ENCODE assay signal across 8 cellular contexts in the genomic region with DNA sequence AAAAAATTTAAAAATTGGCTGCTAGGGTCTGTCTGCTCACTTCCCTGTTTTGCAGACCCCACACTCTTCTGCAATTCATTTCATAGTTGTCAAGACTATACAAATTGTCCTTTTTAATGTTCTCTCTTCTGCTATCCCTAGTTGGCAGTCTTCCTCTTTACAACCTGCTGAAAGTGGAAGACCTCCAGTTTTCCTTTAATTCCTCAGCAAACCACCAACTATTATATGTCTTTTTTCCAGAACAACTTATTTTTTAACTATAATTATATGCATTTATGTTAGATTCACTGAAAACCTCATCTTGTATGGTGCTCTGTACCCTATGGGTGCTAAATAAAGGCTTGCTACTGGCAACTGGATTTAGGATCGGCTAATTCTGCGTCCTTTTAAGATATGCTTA. TPM values are rescaled to one million over a fixed set of nuclear protein-coding genes. Genes with fewer than 3 reads are reported as not detected.
A peak's percentile ranks its signal among the peaks of the same experiment; 100 is the strongest.
DNase-seq lines count a peak whose midpoint lies in the region; ATAC-seq, FAIRE-seq and TF ChIP-seq lines count a peak whose summit lies in the region.

No MANE protein-coding gene starts in this region.

- H3K4me3 ChIP-seq in A549, result peak overlapping the region; percentile 83

- no peaks in the 10 kb centered on the region for H3K27me3 ChIP-seq in H9 (ENCODE audit: insufficient read depth, low read length)

- H2BK15ac ChIP-seq in H9 (ENCODE audit: low read depth, low read length), result no peak overlapping the region

- no peak for FAIRE-seq in A549 (lab: Jason Lieb, UNC)

- no peaks in the 10 kb centered on the region for H3K23me2 ChIP-seq in H9 (ENCODE audit: insufficient read length, low read depth, low read length, poor library complexity, severe bottlenecking)

- no peaks in the 10 kb centered on the region for H4K20me1 ChIP-seq in H9 (ENCODE audit: control insufficient read depth, insufficient read depth, insufficient read length)

- no peak overlapping the region for H3K56ac ChIP-seq in H9 (ENCODE audit: insufficient read length, low read depth, low read length)

- H3T11ph ChIP-seq in H9 (ENCODE audit: low read length), result no peak overlapping the region

- no peak overlapping the region for H2BK120ac ChIP-seq in H9 (ENCODE audit: low read depth, low read length, poor library complexity, severe bottlenecking)

- H4K91ac ChIP-seq in H9 (ENCODE audit: insufficient read length, low read depth, low read length), result no peak overlapping the region

- H3K27ac Mint-ChIP-seq in H9 (peak overlapping the region in 1 of 3 experiments; percentile 14; a peak in 1 of 7 replicates), mesothelial cell of epicardium (peak overlapping the region; percentile 25)
- peak overlapping the region; percentile 99 for H3K27ac Mint-ChIP-seq in activated naive CD8-positive, alpha-beta T cell treated with anti-CD3 and anti-CD28 coated beads for 36 hours

- TF ChIP-seq CTCF in A549 (IDR thresholded peaks at IDR 0.05) (0 out of 3 replicates have a peak, but pooled peaks have one; percentile 6), H9 (conservative IDR thresholded peaks at IDR 0.05) (no peak), mesothelial cell of epicardium (IDR thresholded peaks at IDR 0.05; ENCODE audit: unreplicated experiment) (no peak)

- no peak for TF ChIP-seq EP300 in A549 (IDR thresholded peaks at IDR 0.05)

- no peaks in the 10 kb centered on the region for H3K9me3 ChIP-seq in A549
- H3K9me3 ChIP-seq in H9 (ENCODE audit: control insufficient read depth, low read depth, low read length), result no peaks in the 10 kb centered on the region

- peaks cover 8% of the 10 kb centered on the region for H3K4me1 ChIP-seq in A549
- H3K4me1 ChIP-seq in H9 (ENCODE audit: insufficient read depth, low read length), result no peaks in the 10 kb centered on the region

- no peak overlapping the region for H4K8ac ChIP-seq in H9 (replicated peaks; ENCODE audit: insufficient read length, low read depth, low read length)

- H3K79me1 ChIP-seq in H9 (ENCODE audit: insufficient read depth, low read depth, low read length, poor library complexity, severe bottlenecking), result no peaks in the 10 kb centered on the region

- WGBS in A549 (ENCODE audit: missing lambda C conversion rate), result 2% methylated on average over 2 of the region's 2 CpGs
- no CpG with 5 or more reads among the region's 2 CpGs for WGBS in H9 (ENCODE audit: extremely low coverage, insufficient read length, low lambda C conversion rate)

- H3K4ac ChIP-seq in H9 (ENCODE audit: low read depth, low read length), result no peak overlapping the region

- H3K4me1 Mint-ChIP-seq in H9, result peaks cover 2% of the 10 kb centered on the region in 2 experiments; a peak in 2 of 4 replicates
- peaks cover 37% of the 10 kb centered on the region for H3K4me1 Mint-ChIP-seq in activated naive CD8-positive, alpha-beta T cell treated with anti-CD3 and anti-CD28 coated beads for 36 hours
- peaks cover 5% of the 10 kb centered on the region for H3K4me1 Mint-ChIP-seq in mesothelial cell of epicardium

- H3K18ac ChIP-seq in H9 (ENCODE audit: insufficient read length, low read depth, low read length), result no peak overlapping the region

- no peak overlapping the region for H2BK12ac ChIP-seq in H9 (ENCODE audit: insufficient read length, low read depth, low read length)

- no peak overlapping the region for H2BK20ac ChIP-seq in H9 (ENCODE audit: low read depth, low read length, poor library complexity, severe bottlenecking)

- no peak overlapping the region for H3K9ac ChIP-seq in H9 (ENCODE audit: extremely low read depth, insufficient read length, low read length)

- H2BK5ac ChIP-seq in H9 (ENCODE audit: insufficient read length, low read length), result no peak overlapping the region

- H3K27me3 Mint-ChIP-seq in H9 (ENCODE audit: low read depth) (no peaks in the 10 kb centered on the region; the same call in 1 of the 2 replicates), mesothelial cell of epicardium (ENCODE audit: low read depth) (no peaks in the 10 kb centered on the region)
- no peaks in the 10 kb centered on the region for H3K27me3 Mint-ChIP-seq in activated naive CD8-positive, alpha-beta T cell treated with anti-CD3 and anti-CD28 coated beads for 36 hours

- TF ChIP-seq POLR2A in A549 (IDR thresholded peaks at IDR 0.05; ENCODE audit: low read length), result no peak

- CTCF ChIA-PET in A549 (lab: Yijun Ruan, JAX), result interaction anchor here (1.6 kb wide), 1 partner anchor 183 kb away, joined by 3 read pairs; no protein-coding TSS in a partner anchor

- no peaks in the 10 kb centered on the region for H3K79me2 ChIP-seq in H9 (ENCODE audit: insufficient read depth, low read length)

- peak overlapping the region; percentile 93 for H3K4me2 ChIP-seq in A549
- H3K4me2 ChIP-seq in H9 (ENCODE audit: insufficient read depth, insufficient read length, low read length), result peak overlapping the region; percentile 27

- H3K36me3 Mint-ChIP-seq in H9 (ENCODE audit: insufficient read depth in 1 of 3, low read depth in 3 of 3), result no peaks in the 10 kb centered on the region; a peak in 2 of 7 replicates
- H3K36me3 Mint-ChIP-seq in activated naive CD8-positive, alpha-beta T cell treated with anti-CD3 and anti-CD28 coated beads for 36 hours, result peaks cover 34% of the 10 kb centered on the region
- no peaks in the 10 kb centered on the region for H3K36me3 Mint-ChIP-seq in mesothelial cell of epicardium

- POLR2A ChIA-PET in A549 (lab: Yijun Ruan, JAX), result interaction anchor here (1.9 kb wide), 1 partner anchor 50 kb away, joined by 10 read pairs; a partner anchor contains a TSS

- H3K14ac ChIP-seq in H9 (ENCODE audit: insufficient read depth, low read length), result no peak overlapping the region

- TF ChIP-seq RAD21 in A549 (conservative IDR thresholded peaks at IDR 0.05 in 1 of 2, IDR thresholded peaks at IDR 0.05 in 1 of 2), result no peak

- no peak overlapping the region for H3K23ac ChIP-seq in H9 (ENCODE audit: insufficient read length, low read depth, low read length)

- H3K27ac ChIP-seq in A549 (peak overlapping the region; percentile 83 to 98), H9 (ENCODE audit: insufficient read length, low read depth, low read length) (no peak overlapping the region)

- H2AFZ ChIP-seq in H9 (ENCODE audit: low read length), result no peak overlapping the region

- H3K9me3 Mint-ChIP-seq in H9 (no peaks in the 10 kb centered on the region), mesothelial cell of epicardium (no peaks in the 10 kb centered on the region)
- H3K9me3 Mint-ChIP-seq in activated naive CD8-positive, alpha-beta T cell treated with anti-CD3 and anti-CD28 coated beads for 36 hours, result no peaks in the 10 kb centered on the region

- H3K4me3 Mint-ChIP-seq in H9 (peak overlapping the region; percentile 86 to 87; a peak in 4 of 5 replicates), mesothelial cell of epicardium (peak overlapping the region; percentile 90)
- H3K4me3 Mint-ChIP-seq in activated naive CD8-positive, alpha-beta T cell treated with anti-CD3 and anti-CD28 coated beads for 36 hours, result peak overlapping the region; percentile 97

- ATAC-seq in A549 (no peak), HG03159 (IDR thresholded peaks at IDR 0.05; ENCODE audit: unreplicated experiment) (no peak)

- DNase-seq in A549 (ENCODE audit: low read depth in 1 of 2, low spot score in 1 of 2), result no peak
- no peak for DNase-seq in H9
- no peak for DNase-seq in activated naive CD8-positive, alpha-beta T cell treated with anti-CD3 and anti-CD28 coated beads for 36 hours
- DNase-seq in mesothelial cell of epicardium (ENCODE audit: low spot score in 2 of 2, unreplicated experiment in 2 of 2), result no peak
- DNase-seq in NCI-H146 (lab: John Stamatoyannopoulos, UW), result no peak
- no peak for DNase-seq in NCI-H1436 treated with DMSO at 0.1 percent for 48 hours (lab: John Stamatoyannopoulos, UW)
- DNase-seq in amniotic stem cell (lab: John Stamatoyannopoulos, UW), result no peak

- H2AK5ac ChIP-seq in H9 (ENCODE audit: insufficient read length, low read length), result no peak overlapping the region

- no peak overlapping the region for H4K5ac ChIP-seq in H9 (ENCODE audit: insufficient read length, low read depth, low read length)

TF ChIP-seq in A549, 52 proteins besides CTCF, POLR2A, EP300 and RAD21:
- TF ChIP-seq RFX5 (IDR thresholded peaks at IDR 0.05) (no peak), HDAC2 (IDR thresholded peaks at IDR 0.05) (no peak)
TF ChIP-seq in A549: peak in this region for 0.

RNA-seq across cellular contexts. Expression of a gene that starts 1.1 kb away (rescaled TPM):
- polyA plus RNA-seq in A549 (2011; rRNA removed) (11.7 and 13.4 TPM in 2 replicates), A549 (2017; fragmentation: RNase III; extraction: RNeasy Plus Mini Kit Qiagen cat#74134 plus additional on column Dnase treatment) (7.1 to 9.0 TPM (median 7.7 TPM) in 3 replicates)
- polyA plus RNA-seq in A549 (2012; cell fraction: cytosol; rRNA removed), result 3.1 and 3.6 TPM in 2 replicates
- 4.9 and 7.2 TPM in 2 replicates for polyA plus RNA-seq in A549 (2012; cell fraction: nucleus; rRNA removed)
- 3.1 and 3.4 TPM in 2 replicates for polyA minus RNA-seq in A549 (2011; rRNA and poly(A)+ RNA removed)
- total RNA-seq in H9 (2021) (11.5 and 13.5 TPM in 2 replicates), mesothelial cell of epicardium (32.4 to 36.0 TPM (median 33.3 TPM) in 3 replicates)
- 10 to 100 TPM; 53.6 to 61.5 TPM for total RNA-seq in activated naive CD8-positive, alpha-beta T cell treated with anti-CD3 and anti-CD28 coated beads for 36 hours

RNA-seq across cellular contexts. Expression of a gene that starts 50.6 kb away (rescaled TPM):
- polyA plus RNA-seq in A549 (2011; rRNA removed) (3.9 and 4.6 TPM in 2 replicates), A549 (2017; fragmentation: RNase III; extraction: RNeasy Plus Mini Kit Qiagen cat#74134 plus additional on column Dnase treatment) (1.3 to 1.7 TPM (median 1.3 TPM) in 3 replicates)
- polyA plus RNA-seq in A549 (2012; cell fraction: cytosol; rRNA removed), result 0.70 TPM in 2 replicates
- 0.39 and 0.41 TPM in 2 replicates for polyA plus RNA-seq in A549 (2012; cell fraction: nucleus; rRNA removed)
- 1.4 and 1.5 TPM in 2 replicates for polyA minus RNA-seq in A549 (2011; rRNA and poly(A)+ RNA removed)
- total RNA-seq in H9 (2021) (4.9 and 5.7 TPM in 2 replicates), mesothelial cell of epicardium (10.8 to 12.0 TPM (median 11.6 TPM) in 3 replicates)
- 10 to 100 TPM; 11.1 to 11.3 TPM for total RNA-seq in activated naive CD8-positive, alpha-beta T cell treated with anti-CD3 and anti-CD28 coated beads for 36 hours

RNA-seq across cellular contexts. Expression of a gene that starts 50.8 kb away (rescaled TPM):
- 4.8 and 5.2 TPM in 2 replicates for polyA plus RNA-seq in A549 (2011; rRNA removed)
- 0.87 and 1.0 TPM in 2 replicates for polyA plus RNA-seq in A549 (2012; cell fraction: cytosol; rRNA removed)
- 0.49 and 0.58 TPM in 2 replicates for polyA plus RNA-seq in A549 (2012; cell fraction: nucleus; rRNA removed)
- polyA plus RNA-seq in A549 (2017; fragmentation: RNase III; extraction: RNeasy Plus Mini Kit Qiagen cat#74134 plus additional on column Dnase treatment), result 2.0 to 2.4 TPM (median 2.3 TPM) in 3 replicates
- polyA minus RNA-seq in A549 (2011; rRNA and poly(A)+ RNA removed), result 2.9 and 4.8 TPM in 2 replicates
- 5.4 and 6.0 TPM in 2 replicates for total RNA-seq in H9 (2021)
- 1 to 10 TPM; 3.1 to 3.2 TPM for total RNA-seq in activated naive CD8-positive, alpha-beta T cell treated with anti-CD3 and anti-CD28 coated beads for 36 hours
- 13.3 to 14.7 TPM (median 14.1 TPM) in 3 replicates for total RNA-seq in mesothelial cell of epicardium
